In genomic region chr7:6231184-6231583, GRCh38 we compare ENCODE assay signal across 17 cellular contexts. TPM values are rescaled to one million over a fixed set of nuclear protein-coding genes. Genes with fewer than 3 reads are reported as not detected.
DNase-seq lines count a peak whose midpoint lies in the region; ATAC-seq, FAIRE-seq and TF ChIP-seq lines count a peak whose summit lies in the region.
"Had no signal": no experiment of that assay in that cellular context is flagged by ENCODE, and none has a peak within 500 bp of the region (broad histone marks: within the 10 kb centered on the region; RNA-seq: fewer than 3 reads in every experiment).

No MANE protein-coding gene starts in this region.

- no peak overlapping the region for H3T11ph ChIP-seq in H9 (ENCODE audit: low read length)

- H3K9ac ChIP-seq in H9 (ENCODE audit: extremely low read depth, insufficient read length, low read length), result no peak overlapping the region

- H3K27ac Mint-ChIP-seq in H9, result peak overlapping the region; percentile 1 to 57 (median 16); a peak in 5 of 7 replicates
- peak overlapping the region; percentile 34 for H3K27ac Mint-ChIP-seq in chondrocyte (ENCODE audit: unreplicated experiment)
- H3K27ac Mint-ChIP-seq in neural crest cell (ENCODE audit: unreplicated experiment), result peak overlapping the region; percentile 35
- H3K27ac Mint-ChIP-seq: B cell; CD4-positive, alpha-beta T cell had no signal

- H3K23ac ChIP-seq in H9 (ENCODE audit: insufficient read length, low read depth, low read length), result no peak overlapping the region

- no peak for DNase-seq in A549 (ENCODE audit: low read depth in 1 of 2, low spot score in 1 of 2)
- DNase-seq in H9, result no peak
- DNase-seq in chondrocyte (ENCODE audit: low spot score), result no peak
- DNase-seq in neural crest cell (ENCODE audit: low read depth, low spot score), result no peak
- DNase-seq in stimulated activated CD4-positive, alpha-beta T cell treated with anti-CD3 and anti-CD28 coated beads, Interleukin-2, amount 100 ng/mL, for 24 hours, result no peak
- DNase-seq in GM03348 (ENCODE audit: low spot score), result no peak
- DNase-seq in NCI-H128 (lab: John Stamatoyannopoulos, UW; ENCODE audit: unreplicated experiment), result no peak
- DNase-seq: CD4-positive, alpha-beta T cell; DMS79; NCI-H1417 treated with DMSO at 0.1 percent for 48 hours; NCI-H2081; NCI-H226; PC-9 had no signal

- H3K56ac ChIP-seq in H9 (ENCODE audit: insufficient read length, low read depth, low read length), result no peak overlapping the region

- POLR2A ChIA-PET in A549 (lab: Yijun Ruan, JAX), result no interaction called here

- H4K8ac ChIP-seq in H9 (replicated peaks; ENCODE audit: insufficient read length, low read depth, low read length), result no peak overlapping the region

- no peak overlapping the region for H2BK12ac ChIP-seq in H9 (ENCODE audit: insufficient read length, low read depth, low read length)

- H3K27me3 Mint-ChIP-seq in H9 (ENCODE audit: low read depth) (no peaks in the 10 kb centered on the region), chondrocyte (ENCODE audit: low read depth) (no peaks in the 10 kb centered on the region), neural crest cell (ENCODE audit: low read depth) (no peaks in the 10 kb centered on the region)
- H3K27me3 Mint-ChIP-seq: CD4-positive, alpha-beta T cell had no signal

- peaks cover 36 to 38% of the 10 kb centered on the region in 2 experiments for H3K4me1 Mint-ChIP-seq in H9
- peaks cover 79% of the 10 kb centered on the region for H3K4me1 Mint-ChIP-seq in chondrocyte (ENCODE audit: low read depth)
- peaks cover 69% of the 10 kb centered on the region for H3K4me1 Mint-ChIP-seq in neural crest cell

- no peak overlapping the region for H4K91ac ChIP-seq in H9 (ENCODE audit: insufficient read length, low read depth, low read length)

- H3K9me3 ChIP-seq in A549 (no peaks in the 10 kb centered on the region), H9 (ENCODE audit: control insufficient read depth, low read depth, low read length) (no peaks in the 10 kb centered on the region)

- H3K4me1 ChIP-seq in A549 (peaks cover 41% of the 10 kb centered on the region), H9 (ENCODE audit: insufficient read depth, low read length) (no peaks in the 10 kb centered on the region)

- H3K79me1 ChIP-seq in H9 (ENCODE audit: insufficient read depth, low read depth, low read length, poor library complexity, severe bottlenecking), result no peaks in the 10 kb centered on the region

- H2BK15ac ChIP-seq in H9 (ENCODE audit: low read depth, low read length), result no peak overlapping the region

- H4K5ac ChIP-seq in H9 (ENCODE audit: insufficient read length, low read depth, low read length), result no peak overlapping the region

- 0 out of 2 replicates have a peak, but pooled peaks cover under 1% of the 10 kb centered on the region for H3K79me2 ChIP-seq in H9 (ENCODE audit: insufficient read depth, low read length)

- H2BK5ac ChIP-seq in H9 (ENCODE audit: insufficient read length, low read length), result no peak overlapping the region

- TF ChIP-seq CTCF in A549 (IDR thresholded peaks at IDR 0.05) (no peak), H9 (conservative IDR thresholded peaks at IDR 0.05) (no peak), chondrocyte (IDR thresholded peaks at IDR 0.05) (no peak), neural crest cell (conservative IDR thresholded peaks at IDR 0.05) (no peak)

- H3K27ac ChIP-seq in A549 (no peak overlapping the region), H9 (ENCODE audit: insufficient read length, low read depth, low read length) (no peak overlapping the region)
- H3K27ac ChIP-seq: PC-9 had no signal

- H3K27me3 ChIP-seq in H9 (ENCODE audit: insufficient read depth, low read length), result no peaks in the 10 kb centered on the region

- CTCF ChIA-PET in A549 (lab: Yijun Ruan, JAX), result interaction anchor here (0.6 to 0.8 kb wide), 2 partner anchors 18 to 21 kb away, joined by 3 read pairs; no protein-coding TSS in a partner anchor

- H2AK5ac ChIP-seq in H9 (ENCODE audit: insufficient read length, low read length), result no peak overlapping the region

- no peak overlapping the region for H3K4me3 ChIP-seq in A549
- H3K4me3 ChIP-seq: PC-9 had no signal

- H3K18ac ChIP-seq in H9 (ENCODE audit: insufficient read length, low read depth, low read length), result no peak overlapping the region

- FAIRE-seq in A549 (lab: Jason Lieb, UNC), result no peak
- FAIRE-seq: H54 had no signal

- no peak overlapping the region for H2BK20ac ChIP-seq in H9 (ENCODE audit: low read depth, low read length, poor library complexity, severe bottlenecking)

- H2BK120ac ChIP-seq in H9 (ENCODE audit: low read depth, low read length, poor library complexity, severe bottlenecking), result no peak overlapping the region

- H3K36me3 Mint-ChIP-seq in H9 (ENCODE audit: insufficient read depth in 1 of 3, low read depth in 3 of 3) (no peaks in the 10 kb centered on the region), chondrocyte (ENCODE audit: low read depth) (no peaks in the 10 kb centered on the region), neural crest cell (ENCODE audit: low read depth) (no peaks in the 10 kb centered on the region)

- H3K9me3 Mint-ChIP-seq in H9 (peaks cover 0 to under 1% of the 10 kb centered on the region in 2 experiments; a peak in 1 of 5 replicates), chondrocyte (ENCODE audit: low read depth) (no peaks in the 10 kb centered on the region), neural crest cell (no peaks in the 10 kb centered on the region)
- H3K9me3 Mint-ChIP-seq: CD4-positive, alpha-beta T cell; IgD-negative memory B cell had no signal

- no peak overlapping the region for H3K4ac ChIP-seq in H9 (ENCODE audit: low read depth, low read length)

- H3K4me2 ChIP-seq in A549 (0 out of 3 replicates have a peak overlapping the region, but pooled peaks have one; percentile 5), H9 (ENCODE audit: insufficient read depth, insufficient read length, low read length) (no peak overlapping the region)
- H3K4me2 ChIP-seq: PC-9 had no signal

- no peak for TF ChIP-seq RAD21 in A549 (conservative IDR thresholded peaks at IDR 0.05 in 1 of 2, IDR thresholded peaks at IDR 0.05 in 1 of 2)

- no peaks in the 10 kb centered on the region for H4K20me1 ChIP-seq in H9 (ENCODE audit: control insufficient read depth, insufficient read depth, insufficient read length)

- H3K4me3 Mint-ChIP-seq in H9, result no peak overlapping the region
- H3K4me3 Mint-ChIP-seq in chondrocyte (ENCODE audit: unreplicated experiment), result no peak overlapping the region
- H3K4me3 Mint-ChIP-seq in neural crest cell, result peak overlapping the region; percentile 2
- H3K4me3 Mint-ChIP-seq: CD4-positive, alpha-beta T cell had no signal

- TF ChIP-seq POLR2A in A549 (IDR thresholded peaks at IDR 0.05; ENCODE audit: low read length), result no peak

- no peak for TF ChIP-seq EP300 in A549 (IDR thresholded peaks at IDR 0.05)

- no peak overlapping the region for H2AFZ ChIP-seq in H9 (ENCODE audit: low read length)
- H2AFZ ChIP-seq: PC-9 had no signal

- H3K14ac ChIP-seq in H9 (ENCODE audit: insufficient read depth, low read length), result no peak overlapping the region

- H3K23me2 ChIP-seq in H9 (ENCODE audit: insufficient read length, low read depth, low read length, poor library complexity, severe bottlenecking), result no peaks in the 10 kb centered on the region

- peak; percentile 25 to 41; a peak in 3 of 6 replicates for ATAC-seq in A549
- ATAC-seq: Right ventricle myocardium inferior had no signal

- 74% methylated on average over 7 of the region's 7 CpGs for WGBS in A549 (ENCODE audit: missing lambda C conversion rate)
- WGBS in H9 (ENCODE audit: extremely low coverage, insufficient read length, low lambda C conversion rate), result no CpG with 5 or more reads among the region's 7 CpGs

TF ChIP-seq in A549, 52 proteins besides CTCF, POLR2A, EP300 and RAD21 (continues in another document):
- TF ChIP-seq HEYL (CRISPR knock-in tag; IDR thresholded peaks at IDR 0.05) (no peak), TP53 (CRISPR knock-in tag; IDR thresholded peaks at IDR 0.05) (no peak), CBX8 (IDR thresholded peaks at IDR 0.05) (no peak), EHF (CRISPR knock-in tag; IDR thresholded peaks at IDR 0.05) (no peak), USF2 (IDR thresholded peaks at IDR 0.05) (no peak), ZNF302 (CRISPR knock-in tag; IDR thresholded peaks at IDR 0.05) (no peak), ELK1 (IDR thresholded peaks at IDR 0.05; ENCODE audit: low read depth, low read length) (no peak), ZSCAN20 (CRISPR knock-in tag; IDR thresholded peaks at IDR 0.05) (no peak), JUNB (IDR thresholded peaks at IDR 0.05) (no peak)

RNA-seq across cellular contexts. Expression of gene CYTH3, which starts 41.2 kb away (rescaled TPM):
- 15.5 and 18.6 TPM in 2 replicates for polyA plus RNA-seq in A549 (2011; rRNA removed)
- polyA plus RNA-seq in A549 (2012; cell fraction: cytosol; rRNA removed), result 30.6 and 31.2 TPM in 2 replicates
- 86.5 and 97.8 TPM in 2 replicates for polyA plus RNA-seq in A549 (2012; cell fraction: nucleus; rRNA removed)
- 22.0 to 24.2 TPM (median 22.9 TPM) in 3 replicates for polyA plus RNA-seq in A549 (2017; fragmentation: RNase III; extraction: RNeasy Plus Mini Kit Qiagen cat#74134 plus additional on column Dnase treatment)
- polyA minus RNA-seq in A549 (2011; rRNA and poly(A)+ RNA removed), result 12.8 and 15.3 TPM in 2 replicates
- total RNA-seq in H9 (2021), result 9.6 and 12.3 TPM in 2 replicates
- total RNA-seq in chondrocyte, result 52.9 to 59.7 TPM (median 58.4 TPM) in 3 replicates
- total RNA-seq in neural crest cell, result 24.1 and 28.7 TPM in 2 replicates
